ENCODE assay signal across 8 cellular contexts in the genomic region with DNA sequence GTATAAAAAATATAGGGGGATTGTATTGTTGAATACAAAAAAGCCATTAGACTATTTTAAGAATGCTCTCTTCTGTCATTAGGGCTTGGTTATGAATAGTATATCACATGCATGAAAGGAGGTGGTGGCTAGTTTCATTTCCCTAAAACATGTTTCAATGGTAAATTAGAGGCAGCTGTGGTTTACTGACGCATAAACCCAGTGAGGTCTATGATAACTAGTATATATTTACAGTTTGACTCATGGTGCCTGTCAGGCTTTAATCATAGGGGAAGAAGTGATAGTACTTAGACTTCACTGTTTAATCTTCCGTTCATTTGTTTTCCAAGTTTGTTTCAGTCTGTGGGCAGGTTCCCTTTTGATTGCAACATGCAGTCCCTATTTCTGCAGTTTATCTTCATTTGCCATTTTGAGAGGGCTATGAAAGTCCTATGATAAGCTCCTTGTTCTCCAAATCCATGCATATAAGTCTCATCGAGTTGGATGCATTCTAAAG. TPM values are rescaled to one million over a fixed set of nuclear protein-coding genes. Genes with fewer than 3 reads are reported as not detected.
DNase-seq lines count a peak whose midpoint lies in the region; ATAC-seq, FAIRE-seq and TF ChIP-seq lines count a peak whose summit lies in the region.

No MANE protein-coding gene starts in this region.

- 31 to 38% methylated on average over 3 of the region's 3 CpGs for WGBS in heart right ventricle, 2 donors
- WGBS in transverse colon (ENCODE audit: low coverage in 1 of 2), 2 donors = 21 to 23% methylated on average over 3 of the region's 3 CpGs

- H3K4me3 ChIP-seq in heart right ventricle (no peak overlapping the region), transverse colon (no peak overlapping the region), kidney (ENCODE audit: low read length in 2 of 2) (no peak overlapping the region)

- FAIRE-seq in kidney (lab: Jason Lieb, UNC) = no peak

- H3K27me3 Mint-ChIP-seq in T-helper 2 cell treated with Interferon-gamma antibody and Interleukin-4, amounts not matched to agents 5 μg/mL and 100 μg/mL, for 36 hours (ENCODE audit: low read depth) = peaks cover 22% of the 10 kb centered on the region

- peak overlapping the region; percentile 76 for H3K27ac Mint-ChIP-seq in T-helper 2 cell treated with Interferon-gamma antibody and Interleukin-4, amounts not matched to agents 5 μg/mL and 100 μg/mL, for 36 hours

- in situ Hi-C loops in transverse colon (cut with MboI; ENCODE audit: low pct_ligation_motif_present in 1 of 4, low pct_unique_long_range_greater_than_20kb in 1 of 4, low sequenced_read_pairs in 3 of 4) = no loop called here

- peak overlapping the region in 9 of 10 donors; percentile 11 to 85 (median 64) for H3K27ac ChIP-seq in heart right ventricle
- H3K27ac ChIP-seq in transverse colon = peak overlapping the region; percentile 33 to 70 (median 56)
- H3K27ac ChIP-seq in kidney (ENCODE audit: low read depth in 2 of 2, low read length in 2 of 2) = peak overlapping the region in 1 of 2 donors; percentile 47

- intact Hi-C loops in heart right ventricle (cut with DNase I) (no loop called here), transverse colon (cut with DNase I; ENCODE audit: low total_unique reads) (no loop called here), kidney (cut with DNase I) (no loop called here)

- peaks cover 2% of the 10 kb centered on the region for H3K36me3 Mint-ChIP-seq in T-helper 2 cell treated with Interferon-gamma antibody and Interleukin-4, amounts not matched to agents 5 μg/mL and 100 μg/mL, for 36 hours (ENCODE audit: low read depth)

- no peak for TF ChIP-seq CTCF in GM10266 (IDR thresholded peaks at IDR 0.05; ENCODE audit: control insufficient read depth, insufficient read depth, low read depth, missing control alignments)
- no peak for TF ChIP-seq CTCF in heart right ventricle (IDR thresholded peaks at IDR 0.05)
- TF ChIP-seq CTCF in transverse colon (IDR thresholded peaks at IDR 0.05) = no peak
- TF ChIP-seq CTCF in kidney (IDR thresholded peaks at IDR 0.05; ENCODE audit: borderline replicate concordance, extremely low read depth, insufficient read depth) = no peak

- H3K27me3 ChIP-seq in heart right ventricle (no peaks in the 10 kb centered on the region), transverse colon (no peaks in the 10 kb centered on the region)

- H3K9me3 Mint-ChIP-seq in T-helper 2 cell treated with Interferon-gamma antibody and Interleukin-4, amounts not matched to agents 5 μg/mL and 100 μg/mL, for 36 hours = no peaks in the 10 kb centered on the region

- H3K4me1 Mint-ChIP-seq in T-helper 2 cell treated with Interferon-gamma antibody and Interleukin-4, amounts not matched to agents 5 μg/mL and 100 μg/mL, for 36 hours (ENCODE audit: low read depth) = peaks cover 20% of the 10 kb centered on the region

- H3K4me3 Mint-ChIP-seq in T-helper 2 cell treated with Interferon-gamma antibody and Interleukin-4, amounts not matched to agents 5 μg/mL and 100 μg/mL, for 36 hours = peak overlapping the region; percentile 64

- H3K36me3 ChIP-seq in heart right ventricle (no peaks in the 10 kb centered on the region), transverse colon (no peaks in the 10 kb centered on the region), kidney (ENCODE audit: control insufficient read depth in 1 of 2, insufficient read depth in 2 of 2, low read length in 2 of 2) (no peaks in the 10 kb centered on the region)

- TF ChIP-seq POLR2A in transverse colon (IDR thresholded peaks at IDR 0.05) = no peak

- DNase-seq in GM10266 (ENCODE audit: extremely low spot score) (peak; percentile 76), heart right ventricle (no peak), transverse colon (no peak), NCI-H128 (lab: John Stamatoyannopoulos, UW; ENCODE audit: unreplicated experiment) (no peak), kidney (no peak)
- peak; percentile 66 for DNase-seq in T-helper 2 cell treated with Interferon-gamma antibody and Interleukin-4, amounts not matched to agents 5 μg/mL and 100 μg/mL, for 36 hours (ENCODE audit: low spot score)

- no peak for TF ChIP-seq EP300 in transverse colon (IDR thresholded peaks at IDR 0.05; ENCODE audit: low read depth)

- no peak overlapping the region for H3K9ac ChIP-seq in kidney (ENCODE audit: low read length in 2 of 2)

- ATAC-seq in GM21360 (IDR thresholded peaks at IDR 0.05; ENCODE audit: unreplicated experiment) = peak; percentile 89
- peak; percentile 97 for ATAC-seq in HG03520 (IDR thresholded peaks at IDR 0.05; ENCODE audit: unreplicated experiment)
- peak; percentile 37 to 92 (median 73) for ATAC-seq in heart right ventricle

- H3K4me1 ChIP-seq in heart right ventricle (peaks cover 0 to 62% (median 27%) of the 10 kb centered on the region in 9 donors), transverse colon (peaks cover 0 to 21% (median 7%) of the 10 kb centered on the region in 4 donors), kidney (ENCODE audit: control insufficient read depth in 1 of 2, insufficient read depth in 1 of 2, low read depth in 1 of 2, low read length in 2 of 2) (peaks cover 0 to 2% of the 10 kb centered on the region in 2 donors)

- H3K9me3 ChIP-seq in heart right ventricle = no peaks in the 10 kb centered on the region
- H3K9me3 ChIP-seq in transverse colon = no peaks in the 10 kb centered on the region
- H3K9me3 ChIP-seq in kidney (ENCODE audit: control insufficient read depth in 1 of 2, low read length in 2 of 2) = no peaks in the 10 kb centered on the region

RNA-seq across cellular contexts. Expression of gene MAP4K3, which starts 55.1 kb away (rescaled TPM):
- total RNA-seq in heart right ventricle (10 to 100 TPM; 27.6 to 49.0 (median 40.2) TPM), transverse colon (100 to 1,000 TPM in 2 of 4 donors, 10 to 100 TPM in 2; 42.6 to 131 (median 91.8) TPM), kidney (39.5 TPM)
- polyA plus RNA-seq in heart right ventricle (10 to 100 TPM in 1 of 2 donors, 1 to 10 TPM in 1; 8.1 to 41.5 TPM), kidney (ENCODE audit: insufficient read depth, low read depth, low replicate concordance) (14.9 TPM)

Comparison
In these comparisons a context has a peak if more than half of its experiments do, and no peak if none do; other contexts are left out.
1. DNase-seq: peak in GM10266 (single experiment) and T-helper 2 cell treated with Interferon-gamma antibody and Interleukin-4, amounts not matched to agents 5 μg/mL and 100 μg/mL, for 36 hours (single experiment); none in heart right ventricle (0 of 2), transverse colon (single experiment), NCI-H128 (single experiment) and kidney (single experiment).
2. Peak in every context shown above with its lines, with median percentiles within 50 percentile points of each other: ATAC-seq.